Comparison of ENCODE assay signal across 8 cellular contexts in genomic region chr10:18651324-18652007, GRCh38. TPM values are rescaled to one million over a fixed set of nuclear protein-coding genes. Genes with fewer than 3 reads are reported as not detected.
DNase-seq lines count a peak whose midpoint lies in the region; ATAC-seq and TF ChIP-seq lines count a peak whose summit lies in the region.

NSUN6 (minus strand) TSS chr10:18651587; CDS start chr10:18651203, 384 bp downstream.

- no peak within 1 kb of the TSS for H4K5ac ChIP-seq in mesendoderm (ENCODE audit: low read length)

- H4K8ac ChIP-seq in mesendoderm (ENCODE audit: low read depth, low read length): peak within 1 kb of the TSS; percentile 81

- peak within 1 kb of the TSS; percentile 14 for H3K18ac ChIP-seq in mesendoderm (ENCODE audit: low read length)

- H2AK5ac ChIP-seq in mesendoderm (ENCODE audit: low read length): no peak within 1 kb of the TSS

- H2BK15ac ChIP-seq in mesendoderm (replicated peaks; ENCODE audit: low read depth): no peak within 1 kb of the TSS

- peak within 1 kb of the TSS; percentile 84 for H3K56ac ChIP-seq in mesendoderm (ENCODE audit: low read length)

- H3K27ac ChIP-seq in HL-60 (replicated peaks): peak within 1 kb of the TSS; percentile 74
- no peak within 1 kb of the TSS for H3K27ac ChIP-seq in mesendoderm (ENCODE audit: low read depth, low read length)

- H2BK5ac ChIP-seq in mesendoderm (ENCODE audit: low read length): no peak within 1 kb of the TSS

- H3K9ac ChIP-seq in endocrine pancreas (ENCODE audit: control insufficient read depth, insufficient read depth, low read length) (peak within 1 kb of the TSS; percentile 84), mesendoderm (ENCODE audit: low read length) (peak within 1 kb of the TSS; percentile 70)

- H3K4me2 ChIP-seq in mesendoderm (ENCODE audit: low read length): peak within 1 kb of the TSS; percentile 92

- H3K79me1 ChIP-seq in mesendoderm (ENCODE audit: low read length): no peaks in the 10 kb centered on the region

- peak within 1 kb of the TSS; percentile 56 for H3K4ac ChIP-seq in mesendoderm (ENCODE audit: low read depth, low read length)

- peak; percentile 98 for ATAC-seq in GM19463 (IDR thresholded peaks at IDR 0.05; ENCODE audit: unreplicated experiment)

- H2BK120ac ChIP-seq in mesendoderm (ENCODE audit: low read depth, low read length): no peak within 1 kb of the TSS

- peaks cover 24% of the 10 kb centered on the region for H3K4me1 ChIP-seq in endocrine pancreas (ENCODE audit: control insufficient read depth, insufficient read depth, low read length)
- H3K4me1 ChIP-seq in mesendoderm (ENCODE audit: control insufficient read depth, low read depth, low read length): no peaks in the 10 kb centered on the region

- no peak within 1 kb of the TSS for H3K23ac ChIP-seq in mesendoderm (ENCODE audit: low read length)

- no peaks in the 10 kb centered on the region for H3K9me3 ChIP-seq in endocrine pancreas (ENCODE audit: control insufficient read depth, low read length)

- no CpG with 5 or more reads among the region's 39 CpGs for WGBS in mesendoderm (ENCODE audit: extremely low coverage, insufficient coverage, low lambda C conversion rate)

- H3K36me3 ChIP-seq in endocrine pancreas (ENCODE audit: control insufficient read depth, insufficient read depth, low read length): no peaks in the 10 kb centered on the region
- no peaks in the 10 kb centered on the region for H3K36me3 ChIP-seq in mesendoderm (ENCODE audit: control insufficient read depth, insufficient read depth, low read length)

- H3K4me3 ChIP-seq in HL-60 (replicated peaks; ENCODE audit: insufficient read depth, low read length) (peak within 1 kb of the TSS; percentile 65), endocrine pancreas (ENCODE audit: control insufficient read depth, insufficient read depth, low read length) (peak within 1 kb of the TSS; percentile 97), mesendoderm (ENCODE audit: low read length) (peak within 1 kb of the TSS; percentile 70)

- peak; percentile 85 for DNase-seq in COLO668 (lab: John Stamatoyannopoulos, UW; ENCODE audit: unreplicated experiment)
- peak; percentile 57 to 78 for DNase-seq in HL-60 (ENCODE audit: low read depth in 1 of 2, low spot score in 1 of 2)
- peak; percentile 80 for DNase-seq in NOMO-1 treated with DMSO at 0.1 percent for 48 hours (lab: John Stamatoyannopoulos, UW; ENCODE audit: unreplicated experiment)
- peak; percentile 70 to 90 (median 80) for DNase-seq in activated CD8-positive, alpha-beta memory T cell treated with anti-CD3 and anti-CD28 coated beads for 48 hours (ENCODE audit: low read depth in 2 of 3, low spot score in 2 of 3)
- DNase-seq in mesendoderm: peak; percentile 91
- DNase-seq in stimulated activated CD8-positive, alpha-beta memory T cell treated with anti-CD3 and anti-CD28 coated beads, Interleukin-15, amount 100 ng/mL, for 4 hours (ENCODE audit: low read depth in 2 of 2): peak; percentile 86 to 89

- H3K27me3 ChIP-seq in HL-60 (ENCODE audit: insufficient read depth, poor library complexity, severe bottlenecking) (no peaks in the 10 kb centered on the region), endocrine pancreas (ENCODE audit: control insufficient read depth, insufficient read depth, low read length) (no peaks in the 10 kb centered on the region), mesendoderm (ENCODE audit: insufficient read depth, low read length, poor library complexity) (no peaks in the 10 kb centered on the region)

- peaks cover 9% of the 10 kb centered on the region for H3K79me2 ChIP-seq in mesendoderm (ENCODE audit: control insufficient read depth, insufficient read depth, low read length)

- no peak for TF ChIP-seq CTCF in HL-60 (IDR thresholded peaks at IDR 0.05; ENCODE audit: insufficient read depth, low read length)

RNA-seq across cellular contexts. Expression of gene NSUN6, which starts in this region (rescaled TPM):
- polyA plus RNA-seq in mesendoderm (2013, experiment 1 of 2): 9.7 TPM
- polyA plus RNA-seq in mesendoderm (2013, experiment 2 of 2): 9.7 TPM
